Comparison of ENCODE assay signal across 26 cellular contexts in the genomic region with DNA sequence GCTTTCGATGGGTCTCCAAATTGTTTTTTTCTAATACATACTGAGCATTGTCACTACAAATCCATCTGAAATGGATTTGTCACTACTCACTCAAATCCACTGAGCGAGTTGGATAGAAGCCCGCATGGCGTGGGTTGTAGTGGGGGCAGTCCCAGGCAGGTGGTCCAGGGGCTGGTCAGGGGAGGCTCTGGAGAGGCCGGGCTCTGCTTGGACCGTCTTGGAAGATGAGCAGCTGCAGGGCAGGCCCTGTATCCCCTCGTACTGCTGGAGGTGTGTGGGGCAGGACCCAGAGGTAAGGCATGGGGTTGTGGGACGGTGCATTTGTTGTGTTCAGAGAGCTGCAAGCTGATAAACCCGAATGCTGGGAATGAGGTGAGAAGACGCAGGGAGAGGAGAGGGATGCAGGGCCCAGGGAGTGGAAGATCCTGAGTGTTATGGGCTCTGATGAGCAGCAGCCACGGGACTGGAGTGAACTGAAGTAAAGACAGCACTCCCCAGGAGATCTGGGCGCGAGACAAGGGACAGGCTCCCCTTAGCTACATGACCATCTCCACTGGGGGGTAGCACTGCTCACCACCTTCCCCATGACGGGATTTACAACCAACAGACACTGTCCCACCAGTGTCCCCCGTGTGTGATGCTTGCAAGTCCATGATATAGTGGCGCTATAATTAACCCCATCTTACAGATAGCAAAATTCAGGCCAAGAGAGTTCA. TPM values are rescaled to one million over a fixed set of nuclear protein-coding genes. Genes with fewer than 3 reads are reported as not detected.
DNase-seq lines count a peak whose midpoint lies in the region; ATAC-seq, FAIRE-seq and TF ChIP-seq lines count a peak whose summit lies in the region.
"Had no signal": no experiment of that assay in that cellular context is flagged by ENCODE, and none has a peak within 500 bp of the region (broad histone marks: within the 10 kb centered on the region; RNA-seq: fewer than 3 reads in every experiment).

No MANE protein-coding gene starts in this region.

- no peak for TF ChIP-seq EP300 in H1 (IDR thresholded peaks at IDR 0.05; ENCODE audit: borderline replicate concordance in 1 of 2, low read depth in 2 of 2, low read length in 2 of 2)
- no peak for TF ChIP-seq EP300 in sigmoid colon (IDR thresholded peaks at IDR 0.05)

- no peak overlapping the region for H3K18ac ChIP-seq in H1 (ENCODE audit: extremely low read depth, low read length)

- DNase-seq in Peyer's patch = peak in 2 of 3 donors; percentile 40
- DNase-seq in H1 (ENCODE audit: low read depth in 1 of 2, low spot score in 2 of 2) = no peak
- peak; percentile 37 for DNase-seq in mesenteric fat pad (ENCODE audit: low spot score)
- DNase-seq in sigmoid colon = peak; percentile 45
- DNase-seq in GM20000 (ENCODE audit: low spot score) = no peak
- no peak for DNase-seq in SJCRH30
- DNase-seq in osteocyte (ENCODE audit: extremely low spot score, unreplicated experiment) = no peak
- DNase-seq: DMS53, GOT3, HCEC 1CT, Kasumi-1, MV-4-11, NCI-H1105, NCI-H1436 treated with DMSO at 0.1 percent for 48 hours, NCI-H187 treated with DMSO at 0.1 percent for 48 hours, NCI-H2171 treated with DMSO at 0.1 percent for 48 hours, NCI-H446, NCI-H524 treated with DMSO at 0.1 percent for 48 hours, NCI-H774 had no signal

- H3K27me3 ChIP-seq in Peyer's patch (no peaks in the 10 kb centered on the region), H1 (replicated peaks in 1 of 4; ENCODE audit: control insufficient read depth in 3 of 4, extremely low read depth in 1 of 4, insufficient read depth in 3 of 4, low read length in 3 of 4) (no peaks in the 10 kb centered on the region), sigmoid colon (no peaks in the 10 kb centered on the region), SJCRH30 (no peaks in the 10 kb centered on the region)
- H3K27me3 ChIP-seq: BLaER1, SJSA1 had no signal

- H3K36me3 Mint-ChIP-seq in osteocyte (ENCODE audit: unreplicated experiment) = peaks cover 17% of the 10 kb centered on the region

- no peak overlapping the region; the same call in 1 of the 2 replicates for H2BK5ac ChIP-seq in H1 (ENCODE audit: low read depth, low read length)

- TF ChIP-seq POLR2A in Peyer's patch (IDR thresholded peaks at IDR 0.05) = no peak
- no peak for TF ChIP-seq POLR2A in H1 (IDR thresholded peaks at IDR 0.05; ENCODE audit: control extremely low read depth in 1 of 2, low read depth in 2 of 2, low read length in 2 of 2)
- no peak for TF ChIP-seq POLR2A in sigmoid colon (IDR thresholded peaks at IDR 0.05)

- H3K4me2 ChIP-seq in H1 (ENCODE audit: insufficient read depth in 1 of 2, low read depth in 2 of 2, low read length in 2 of 2) = no peak overlapping the region
- H3K4me2 ChIP-seq: BLaER1 had no signal

- H3K23me2 ChIP-seq in H1 (ENCODE audit: low read depth, low read length) = no peaks in the 10 kb centered on the region

- no peaks in the 10 kb centered on the region for H3K4me1 ChIP-seq in Peyer's patch
- peaks cover 0 to 2% (median under 1%) of the 10 kb centered on the region in 4 experiments; a peak in 2 of 7 replicates for H3K4me1 ChIP-seq in H1 (replicated peaks in 1 of 4; ENCODE audit: control insufficient read depth in 3 of 4, insufficient read depth in 4 of 4, low read length in 3 of 4)
- no peaks in the 10 kb centered on the region for H3K4me1 ChIP-seq in sigmoid colon
- no peaks in the 10 kb centered on the region for H3K4me1 ChIP-seq in SJCRH30
- H3K4me1 ChIP-seq: SJSA1 had no signal

- TF ChIP-seq CTCF in Peyer's patch (IDR thresholded peaks at IDR 0.05) (no peak), H1 (IDR thresholded peaks at IDR 0.05; ENCODE audit: control extremely low read depth in 1 of 3, insufficient read depth in 1 of 3, low read depth in 1 of 3, low read length in 3 of 3) (no peak), sigmoid colon (IDR thresholded peaks at IDR 0.05) (no peak), GM20000 (IDR thresholded peaks at IDR 0.05; ENCODE audit: extremely low read depth, missing control alignments) (no peak), osteocyte (IDR thresholded peaks at IDR 0.05) (no peak)

- H3K23ac ChIP-seq in H1 (ENCODE audit: insufficient read length) = no peak overlapping the region

- H3K9ac ChIP-seq in H1 (replicated peaks in 1 of 4; ENCODE audit: extremely low read depth in 1 of 4, low read depth in 3 of 4, low read length in 3 of 4) = no peak overlapping the region
- H3K9ac ChIP-seq: BLaER1 had no signal

- H2BK15ac ChIP-seq in H1 (ENCODE audit: low read length) = no peak overlapping the region

- H4K91ac ChIP-seq in H1 (replicated peaks; ENCODE audit: insufficient read length, low read length) = no peak overlapping the region

- H3K4me3 Mint-ChIP-seq in osteocyte (ENCODE audit: unreplicated experiment) = no peak overlapping the region
- H3K4me3 Mint-ChIP-seq: CD4-positive, alpha-beta T cell had no signal

- peaks cover 0 to 23% (median 0%) of the 10 kb centered on the region in 3 donors for H3K36me3 ChIP-seq in Peyer's patch
- no peaks in the 10 kb centered on the region for H3K36me3 ChIP-seq in H1 (ENCODE audit: control insufficient read depth in 2 of 4, insufficient read depth in 4 of 4, low read length in 3 of 4)
- peaks cover 0 to 11% (median 0%) of the 10 kb centered on the region in 4 donors for H3K36me3 ChIP-seq in sigmoid colon
- no peaks in the 10 kb centered on the region for H3K36me3 ChIP-seq in SJCRH30
- H3K36me3 ChIP-seq: BLaER1, SJSA1 had no signal

- TF ChIP-seq RAD21 in H1 (IDR thresholded peaks at IDR 0.05 in 1 of 2, conservative IDR thresholded peaks at IDR 0.05 in 1 of 2; ENCODE audit: low read depth in 2 of 2, low read length in 2 of 2) = no peak

- POLR2A ChIA-PET in H1 (lab: Charles Lee; ENCODE audit: partially characterized antibody) = interaction anchor here (0.5 kb wide), 1 partner anchor 81 kb away, joined by 4 read pairs; no protein-coding TSS in a partner anchor

- peaks cover 6% of the 10 kb centered on the region; the same call in 1 of the 2 replicates for H3K79me1 ChIP-seq in H1 (ENCODE audit: low read depth, low read length)

- no peak overlapping the region for H4K5ac ChIP-seq in H1 (ENCODE audit: insufficient read length, low read depth, low read length)

- no peak overlapping the region for H2BK120ac ChIP-seq in H1 (replicated peaks; ENCODE audit: low read depth, low read length)

- no peak overlapping the region for H3K27ac Mint-ChIP-seq in osteocyte (ENCODE audit: unreplicated experiment)
- H3K27ac Mint-ChIP-seq: CD4-positive, alpha-beta T cell had no signal

- WGBS in H1 (ENCODE audit: extremely low coverage in 1 of 2, insufficient coverage in 1 of 2, insufficient read length in 1 of 2, insufficient replicate concordance in 2 of 2, low coverage in 1 of 2, low lambda C conversion rate in 2 of 2, missing lambda C conversion rate in 1 of 2), 2 experiments = 90% methylated on average over 16 of the region's 16 CpGs; no CpG with 5 or more reads in 1 of the 2 experiments
- 92 to 93% methylated on average over 16 of the region's 16 CpGs for WGBS in sigmoid colon, 2 donors

- H3K27ac ChIP-seq in Peyer's patch (no peak overlapping the region), H1 (ENCODE audit: low read depth, low read length) (no peak overlapping the region), sigmoid colon (no peak overlapping the region), SJCRH30 (no peak overlapping the region)
- H3K27ac ChIP-seq: BLaER1, HL-60, SJSA1 had no signal

- H3K4ac ChIP-seq in H1 (replicated peaks; ENCODE audit: insufficient read length, low read depth, low read length) = no peak overlapping the region

- H3K9me3 ChIP-seq in Peyer's patch = no peaks in the 10 kb centered on the region
- H3K9me3 ChIP-seq in H1 (ENCODE audit: insufficient read depth in 2 of 2, low read depth in 1 of 2, low read length in 1 of 2) = no peaks in the 10 kb centered on the region
- no peaks in the 10 kb centered on the region for H3K9me3 ChIP-seq in sigmoid colon
- H3K9me3 ChIP-seq in SJCRH30 (replicated peaks) = no peaks in the 10 kb centered on the region
- H3K9me3 ChIP-seq: SJSA1 had no signal

- 0 out of 2 replicates have a peak overlapping the region, but pooled peaks have one; percentile 17 for H2BK12ac ChIP-seq in H1 (ENCODE audit: low read depth, low read length)

- H4K8ac ChIP-seq in H1 (ENCODE audit: extremely low read depth, insufficient read depth, low read length) = no peak overlapping the region

- no peak overlapping the region for H2BK20ac ChIP-seq in H1 (ENCODE audit: low read length)

- no peak overlapping the region for H3K4me3 ChIP-seq in Peyer's patch
- no peak overlapping the region for H3K4me3 ChIP-seq in H1 (ENCODE audit: extremely low read depth in 1 of 4, insufficient read depth in 2 of 4, low read depth in 3 of 4, low read length in 4 of 4)
- H3K4me3 ChIP-seq in sigmoid colon = no peak overlapping the region
- H3K4me3 ChIP-seq in SJCRH30 = no peak overlapping the region
- H3K4me3 ChIP-seq: BLaER1, SJSA1 had no signal

- no peak for FAIRE-seq in H1 (lab: Jason Lieb, UNC)
- FAIRE-seq: A204.1 had no signal

- H2AK5ac ChIP-seq in H1 (ENCODE audit: low read depth, low read length) = no peak overlapping the region

- peaks cover 23% of the 10 kb centered on the region for H3K9me3 Mint-ChIP-seq in osteocyte (ENCODE audit: unreplicated experiment)

- no peaks in the 10 kb centered on the region for H3K4me1 Mint-ChIP-seq in osteocyte (ENCODE audit: unreplicated experiment)

- no peaks in the 10 kb centered on the region for H4K20me1 ChIP-seq in H1 (replicated peaks in 1 of 2; ENCODE audit: control insufficient read depth in 1 of 2, insufficient read depth in 2 of 2, low read length in 2 of 2)
- H4K20me1 ChIP-seq: BLaER1 had no signal

- no peak overlapping the region for H3K56ac ChIP-seq in H1 (replicated peaks; ENCODE audit: insufficient read length, low read depth, low read length)

- no peaks in the 10 kb centered on the region for H3K79me2 ChIP-seq in H1 (ENCODE audit: control insufficient read depth in 1 of 2, insufficient read depth in 2 of 2, low read length in 2 of 2)

- no peak overlapping the region for H2AFZ ChIP-seq in H1 (ENCODE audit: low read length)

- no peak overlapping the region for H3K14ac ChIP-seq in H1 (ENCODE audit: insufficient read length)

- CTCF ChIA-PET in H1 (lab: Charles Lee; ENCODE audit: partially characterized antibody) = interaction anchor here (0.6 to 2.3 kb wide), 6 partner anchors 9 to 437 kb away, joined by 3 to 6 read pairs (median 4); no protein-coding TSS in a partner anchor

- ATAC-seq in SK-N-SH treated with all-trans-retinoic acid at 6 μM for 48 hours = no peak
- ATAC-seq: Right ventricle myocardium inferior had no signal

- no peaks in the 10 kb centered on the region for H3K27me3 Mint-ChIP-seq in osteocyte (ENCODE audit: unreplicated experiment)

- intact Hi-C loops in sigmoid colon (cut with DNase I) = no loop called here

RNA-seq across cellular contexts. Expression of a gene that starts 45.9 kb away (rescaled TPM):
- total RNA-seq in Peyer's patch (10 to 100 TPM in 3 of 4 donors, 1 to 10 TPM in 1; 6.6 to 16.8 (median 15.9) TPM), mesenteric fat pad (18.7 TPM), sigmoid colon (10 to 100 TPM; 26.4 to 39.0 (median 30.6) TPM), osteocyte (20.4 and 22.0 TPM in 2 replicates)
- 40.6 and 45.6 TPM in 2 replicates for total RNA-seq in H1 (2021; fragmentation: NEBNext Ultra II Directional; extraction: Animal tissue kit (Norgen Biotek cat#: 25700))
- polyA plus RNA-seq in H1 (2011; rRNA removed) (113 and 127 TPM in 2 replicates), sigmoid colon (10 to 100 TPM; 14.6 to 30.1 (median 30.0) TPM)
- 91.5 TPM for polyA plus RNA-seq in H1 (2011; cell fraction: cytosol; rRNA removed)
- 70.8 TPM for polyA plus RNA-seq in H1 (2011; cell fraction: nucleus; rRNA removed)
- polyA plus RNA-seq in H1 (2012, experiment 1 of 2) = 29.6 to 57.7 TPM (median 54.4 TPM) in 4 replicates
- 47.1 TPM for polyA plus RNA-seq in H1 (2012, experiment 2 of 2)
- polyA plus RNA-seq in H1 (2013, experiment 1 of 2) = 52.3 TPM
- polyA plus RNA-seq in H1 (2013, experiment 2 of 2) = 56.2 TPM
- polyA minus RNA-seq in H1 (2011; rRNA and poly(A)+ RNA removed) = 21.4 and 30.4 TPM in 2 replicates
- polyA minus RNA-seq in H1 (2011; cell fraction: cytosol; rRNA and poly(A)+ RNA removed) = 15.4 TPM
- 39.9 TPM for polyA minus RNA-seq in H1 (2011; cell fraction: nucleus; rRNA and poly(A)+ RNA removed)
- 10.1 and 11.0 TPM in 2 replicates for total RNA-seq in SJCRH30 (2014; rRNA removed; shearing (Covaris generic))

Comparison
In these comparisons a context has a peak if more than half of its experiments do, and no peak if none do; other contexts are left out.
1. DNase-seq: peak in Peyer's patch (2 of 3), mesenteric fat pad (single experiment) and sigmoid colon (single experiment); none in H1 (0 of 2), GM20000 (single experiment), SJCRH30 (0 of 2) and osteocyte (single experiment).